ENCODE assay signal across 11 cellular contexts in the genomic region with DNA sequence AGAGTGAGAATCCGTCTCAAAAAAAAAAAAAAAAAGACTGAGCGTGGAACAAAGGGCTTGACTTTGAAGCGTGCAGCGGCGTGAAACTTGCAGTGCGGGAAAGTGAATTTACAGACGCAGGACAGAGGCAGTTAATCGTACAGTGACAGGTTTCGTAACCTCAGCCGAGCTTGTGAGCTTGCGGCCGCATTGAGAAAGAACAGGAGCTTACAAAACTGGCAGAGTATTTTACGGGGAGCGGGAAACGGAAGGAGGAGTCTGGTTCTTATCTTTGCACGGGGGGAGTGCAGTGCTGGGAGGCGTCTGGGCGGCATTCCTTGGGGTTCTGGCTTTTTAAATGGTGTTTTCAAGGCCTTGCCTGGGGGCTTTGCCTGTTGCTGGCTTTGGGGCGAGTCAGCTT. TPM values are rescaled to one million over a fixed set of nuclear protein-coding genes. Genes with fewer than 3 reads are reported as not detected.
DNase-seq lines count a peak whose midpoint lies in the region; ATAC-seq and TF ChIP-seq lines count a peak whose summit lies in the region.
"Had no signal": no experiment of that assay in that cellular context is flagged by ENCODE, and none has a peak within 500 bp of the region (broad histone marks: within the 10 kb centered on the region; RNA-seq: fewer than 3 reads in every experiment).

No MANE protein-coding gene starts in this region.

- no peaks in the 10 kb centered on the region for H3K9me3 ChIP-seq in adrenal gland (replicated peaks in 1 of 3)
- no peaks in the 10 kb centered on the region for H3K9me3 ChIP-seq in liver (ENCODE audit: control insufficient read depth in 4 of 4, low read length in 3 of 4)

- no peak for TF ChIP-seq CTCF in adrenal gland (IDR thresholded peaks at IDR 0.05)
- TF ChIP-seq CTCF in liver (IDR thresholded peaks at IDR 0.05; ENCODE audit: low read depth, low read length, missing input control) = no peak
- TF ChIP-seq CTCF in type B pancreatic cell (conservative IDR thresholded peaks at IDR 0.05) = no peak

- intact Hi-C loops in adrenal gland (cut with DNase I) = loop anchor here in 1 of 2 donors (5.0 kb wide), 1 partner anchor 34 kb away; a partner anchor contains a TSS

- no peaks in the 10 kb centered on the region for H3K9me3 Mint-ChIP-seq in IgD-negative memory B cell
- peaks cover 5% of the 10 kb centered on the region for H3K9me3 Mint-ChIP-seq in type B pancreatic cell

- 51 to 67% (median 53%) methylated on average over 18 to 19 of the region's 19 CpGs for WGBS in adrenal gland, 4 donors
- 61% methylated on average over 18 of the region's 19 CpGs for WGBS in liver

- H3K4me3 ChIP-seq in adrenal gland (no peak overlapping the region), liver (ENCODE audit: low read depth in 1 of 3, low read length in 3 of 3) (no peak overlapping the region)

- TF ChIP-seq RAD21 in liver (IDR thresholded peaks at IDR 0.05) = no peak

- H3K27me3 Mint-ChIP-seq in IgD-negative memory B cell (no peaks in the 10 kb centered on the region), type B pancreatic cell (peaks cover 7% of the 10 kb centered on the region)

- TF ChIP-seq POLR2A in adrenal gland (IDR thresholded peaks at IDR 0.05) = no peak

- H3K27ac ChIP-seq in adrenal gland (peak overlapping the region in 2 of 5 donors; percentile 26 to 52), liver (ENCODE audit: low read depth in 1 of 2, low read length in 2 of 2) (peak overlapping the region; percentile 12 to 26)

- peaks cover 4 to 7% (median 7%) of the 10 kb centered on the region in 3 donors for H3K4me1 Mint-ChIP-seq in IgD-negative memory B cell
- H3K4me1 Mint-ChIP-seq in type B pancreatic cell (ENCODE audit: unreplicated experiment) = peaks cover 15% of the 10 kb centered on the region

- H3K4me3 Mint-ChIP-seq in IgD-negative memory B cell (peak overlapping the region in 1 of 4 donors; percentile 59), type B pancreatic cell (peak overlapping the region; percentile 75)
- H3K4me3 Mint-ChIP-seq: activated CD8-positive, alpha-beta T cell treated with anti-CD3 and anti-CD28 coated beads, Interleukin-2, amount 10 ng/mL, durations not matched to agents 7 days and 5 days had no signal

- H3K27me3 ChIP-seq in adrenal gland (no peaks in the 10 kb centered on the region), liver (ENCODE audit: control insufficient read depth in 4 of 4, insufficient read depth in 4 of 4, low read length in 3 of 4) (no peaks in the 10 kb centered on the region)

- H3K9ac ChIP-seq in liver (ENCODE audit: low read depth in 1 of 2, low read length in 2 of 2) = no peak overlapping the region

- no peaks in the 10 kb centered on the region for H3K36me3 ChIP-seq in adrenal gland (replicated peaks in 1 of 2)
- no peaks in the 10 kb centered on the region for H3K36me3 ChIP-seq in liver (ENCODE audit: control insufficient read depth in 4 of 4, insufficient read depth in 3 of 4, low read depth in 1 of 4, low read length in 3 of 4)

- DNase-seq in adrenal gland = peak; percentile 42 to 81 (median 57)
- no peak for DNase-seq in type B pancreatic cell (ENCODE audit: extremely low spot score, unreplicated experiment)
- DNase-seq in amniotic stem cell (lab: John Stamatoyannopoulos, UW) = no peak
- no peak for DNase-seq in C1 segment of cervical spinal cord (lab: John Stamatoyannopoulos, UW)
- DNase-seq: activated CD8-positive, alpha-beta T cell treated with anti-CD3 and anti-CD28 coated beads, Interleukin-2, amount 10 ng/mL, durations not matched to agents 7 days and 5 days; kidney; SW 1271 had no signal

- ATAC-seq in HG03135 (IDR thresholded peaks at IDR 0.05; ENCODE audit: unreplicated experiment) (no peak), GM21526 (IDR thresholded peaks at IDR 0.05; ENCODE audit: low FRiP score, unreplicated experiment) (no peak)
- ATAC-seq: activated CD8-positive, alpha-beta T cell treated with anti-CD3 and anti-CD28 coated beads, Interleukin-2, amount 10 ng/mL, durations not matched to agents 7 days and 5 days had no signal

- H3K4me1 ChIP-seq in adrenal gland (replicated peaks in 1 of 2) (peaks cover 4 to 5% of the 10 kb centered on the region in 2 donors), liver (ENCODE audit: control insufficient read depth in 4 of 4, insufficient read depth in 4 of 4, low read length in 3 of 4) (peaks cover 0 to 7% (median 4%) of the 10 kb centered on the region in 4 donors)

- H3K36me3 Mint-ChIP-seq in IgD-negative memory B cell = no peaks in the 10 kb centered on the region
- H3K36me3 Mint-ChIP-seq in type B pancreatic cell = peaks cover 7% of the 10 kb centered on the region

- H3K27ac Mint-ChIP-seq in IgD-negative memory B cell (peak overlapping the region in 2 of 3 donors; percentile 46 to 88), type B pancreatic cell (peak overlapping the region; percentile 68)
- H3K27ac Mint-ChIP-seq: activated CD8-positive, alpha-beta T cell treated with anti-CD3 and anti-CD28 coated beads, Interleukin-2, amount 10 ng/mL, durations not matched to agents 7 days and 5 days had no signal

TF ChIP-seq in liver, 16 proteins besides CTCF, POLR2A, EP300 and RAD21:
- TF ChIP-seq, protein P1, sequence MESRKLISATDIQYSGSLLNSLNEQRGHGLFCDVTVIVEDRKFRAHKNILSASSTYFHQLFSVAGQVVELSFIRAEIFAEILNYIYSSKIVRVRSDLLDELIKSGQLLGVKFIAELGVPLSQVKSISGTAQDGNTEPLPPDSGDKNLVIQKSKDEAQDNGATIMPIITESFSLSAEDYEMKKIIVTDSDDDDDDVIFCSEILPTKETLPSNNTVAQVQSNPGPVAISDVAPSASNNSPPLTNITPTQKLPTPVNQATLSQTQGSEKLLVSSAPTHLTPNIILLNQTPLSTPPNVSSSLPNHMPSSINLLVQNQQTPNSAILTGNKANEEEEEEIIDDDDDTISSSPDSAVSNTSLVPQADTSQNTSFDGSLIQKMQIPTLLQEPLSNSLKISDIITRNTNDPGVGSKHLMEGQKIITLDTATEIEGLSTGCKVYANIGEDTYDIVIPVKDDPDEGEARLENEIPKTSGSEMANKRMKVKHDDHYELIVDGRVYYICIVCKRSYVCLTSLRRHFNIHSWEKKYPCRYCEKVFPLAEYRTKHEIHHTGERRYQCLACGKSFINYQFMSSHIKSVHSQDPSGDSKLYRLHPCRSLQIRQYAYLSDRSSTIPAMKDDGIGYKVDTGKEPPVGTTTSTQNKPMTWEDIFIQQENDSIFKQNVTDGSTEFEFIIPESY (IDR thresholded peaks at IDR 0.05) = no peak
- TF ChIP-seq SP1 (IDR thresholded peaks at IDR 0.05) (peak; percentile 24), YY1 (IDR thresholded peaks at IDR 0.05) (no peak), TAF1 (conservative IDR thresholded peaks at IDR 0.05) (no peak), FOXA2 (IDR thresholded peaks at IDR 0.05) (no peak), EGR1 (IDR thresholded peaks at IDR 0.05; ENCODE audit: low read depth in 2 of 2) (no peak), RXRA (IDR thresholded peaks at IDR 0.05) (peak; percentile 5 to 13), NR2F2 (IDR thresholded peaks at IDR 0.05) (no peak), HNF4G (IDR thresholded peaks at IDR 0.05) (no peak), JUND (IDR thresholded peaks at IDR 0.05) (no peak)
- TF ChIP-seq, protein P2, sequence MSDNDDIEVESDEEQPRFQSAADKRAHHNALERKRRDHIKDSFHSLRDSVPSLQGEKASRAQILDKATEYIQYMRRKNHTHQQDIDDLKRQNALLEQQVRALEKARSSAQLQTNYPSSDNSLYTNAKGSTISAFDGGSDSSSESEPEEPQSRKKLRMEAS (IDR thresholded peaks at IDR 0.05) = no peak

RNA-seq across cellular contexts. Expression of a gene that starts 6.0 kb away (rescaled TPM):
- polyA plus RNA-seq in IgD-negative memory B cell (287 TPM), adrenal gland (1,000 to 10,000 TPM in 2 of 3 donors, 100 to 1,000 TPM in 1; 481 to 2,214 (median 1,591) TPM), liver (100 to 1,000 TPM; 146 to 152 TPM)
- total RNA-seq in adrenal gland (1,000 to 10,000 TPM in 1 of 8 donors, 100 to 1,000 TPM in 7; 705 to 1,372 (median 832) TPM), liver (100 to 1,000 TPM in 1 of 2 donors, 10 to 100 TPM in 1; 80.4 to 367 TPM), type B pancreatic cell (ENCODE audit: low replicate concordance) (497 and 522 TPM in 2 replicates)

RNA-seq across cellular contexts. Expression of a gene that starts 22.6 kb away (rescaled TPM):
- 15.8 TPM for polyA plus RNA-seq in IgD-negative memory B cell
- 1 to 10 TPM in 2 of 8 donors, under 1 TPM in 4, not detected in 2; 0.35 to 2.4 (median 0.80) TPM for total RNA-seq in adrenal gland
- polyA plus RNA-seq in adrenal gland = 1 to 10 TPM in 2 of 3 donors, not detected in 1; 1.3 to 1.9 TPM
- 1 to 10 TPM; 1.0 to 1.1 TPM for total RNA-seq in liver
- 1 to 10 TPM in 1 of 2 donors, under 1 TPM in 1; 0.28 to 1.3 TPM for polyA plus RNA-seq in liver
- 0.34 TPM in 1 of 2 replicates, not detected in the other for total RNA-seq in type B pancreatic cell (ENCODE audit: low replicate concordance)

RNA-seq across cellular contexts. Expression of a gene that starts 23.3 kb away (rescaled TPM):
- polyA plus RNA-seq in IgD-negative memory B cell = not detected
- 1 to 10 TPM in 7 of 8 donors, under 1 TPM in 1; 0.74 to 9.1 (median 7.6) TPM for total RNA-seq in adrenal gland
- polyA plus RNA-seq in adrenal gland = 1 to 10 TPM in 2 of 3 donors, under 1 TPM in 1; 0.98 to 2.5 (median 1.1) TPM
- total RNA-seq in liver = under 1 TPM; 0.05 to 0.17 TPM
- polyA plus RNA-seq in liver = under 1 TPM in 1 of 2 donors, not detected in 1; 0.13 TPM
- total RNA-seq in type B pancreatic cell (ENCODE audit: low replicate concordance) = 1.4 and 1.9 TPM in 2 replicates

RNA-seq across cellular contexts. Expression of a gene that starts 34.8 kb away (rescaled TPM):
- polyA plus RNA-seq in IgD-negative memory B cell = 20.1 TPM
- 10 to 100 TPM; 42.4 to 74.6 (median 59.6) TPM for total RNA-seq in adrenal gland
- 100 to 1,000 TPM in 2 of 3 donors, 10 to 100 TPM in 1; 22.2 to 151 (median 124) TPM for polyA plus RNA-seq in adrenal gland
- total RNA-seq in liver = 10 to 100 TPM; 29.6 to 83.8 TPM
- 10 to 100 TPM; 19.2 to 53.9 TPM for polyA plus RNA-seq in liver
- 93.0 and 95.0 TPM in 2 replicates for total RNA-seq in type B pancreatic cell (ENCODE audit: low replicate concordance)

RNA-seq across cellular contexts. Expression of a gene that starts 59.1 kb away (rescaled TPM):
- polyA plus RNA-seq in IgD-negative memory B cell = 13.8 TPM
- total RNA-seq in adrenal gland = 100 to 1,000 TPM in 2 of 8 donors, 10 to 100 TPM in 6; 19.6 to 123 (median 44.7) TPM
- polyA plus RNA-seq in adrenal gland = 10 to 100 TPM in 2 of 3 donors, under 1 TPM in 1; 0.07 to 43.6 (median 33.5) TPM
- 10 to 100 TPM; 15.1 to 15.5 TPM for total RNA-seq in liver
- polyA plus RNA-seq in liver = 10 to 100 TPM in 1 of 2 donors, 1 to 10 TPM in 1; 1.7 to 14.3 TPM
- total RNA-seq in type B pancreatic cell (ENCODE audit: low replicate concordance) = 18.0 and 26.1 TPM in 2 replicates

Comparison
In these comparisons a context has a peak if more than half of its experiments do, and no peak if none do; other contexts are left out.
1. DNase-seq: peak in adrenal gland (7 of 7); none in type B pancreatic cell (single experiment), amniotic stem cell (single experiment) and C1 segment of cervical spinal cord (0 of 14).